In genomic region chr10:52883996-52884871, GRCh38 we compare ENCODE assay signal across 8 cellular contexts.
DNase-seq lines count a peak whose midpoint lies in the region; ATAC-seq and TF ChIP-seq lines count a peak whose summit lies in the region.

No MANE protein-coding gene starts in this region.

- intact Hi-C loops in Right ventricle myocardium superior (cut with DNase I): no loop called here
- intact Hi-C loops in psoas muscle (cut with DNase I): no loop called here
- intact Hi-C loops in posterior vena cava (cut with DNase I): no loop called here

- H3K4me1 ChIP-seq in psoas muscle: no peaks in the 10 kb centered on the region

- in situ Hi-C loops in GM13976 (cut with MboI; ENCODE audit: low sequenced_read_pairs, unreplicated experiment): no loop called here

- H3K9me3 ChIP-seq in WERI-Rb-1 (ENCODE audit: severe bottlenecking) (no peaks in the 10 kb centered on the region), psoas muscle (no peaks in the 10 kb centered on the region)

- no peak overlapping the region for H3K4me3 ChIP-seq in AG10803 (ENCODE audit: low read length)
- no peak overlapping the region for H3K4me3 ChIP-seq in WERI-Rb-1 (ENCODE audit: low read depth, low read length)
- no peak overlapping the region for H3K4me3 ChIP-seq in psoas muscle

- TF ChIP-seq CTCF in AG10803 (conservative IDR thresholded peaks at IDR 0.05; ENCODE audit: low read length) (peak; percentile 75), GM13976 (IDR thresholded peaks at IDR 0.05; ENCODE audit: borderline replicate concordance, control extremely low read depth, extremely low read depth, insufficient read depth, missing control alignments) (peak; percentile 63), WERI-Rb-1 (IDR thresholded peaks at IDR 0.05; ENCODE audit: low read depth, low read length) (peak; percentile 45), psoas muscle (IDR thresholded peaks at IDR 0.05) (peak; percentile 49)

- no peaks in the 10 kb centered on the region for H3K36me3 ChIP-seq in WERI-Rb-1
- H3K36me3 ChIP-seq in psoas muscle (ENCODE audit: insufficient read depth in 1 of 2, low read depth in 1 of 2): no peaks in the 10 kb centered on the region

- H3K27me3 ChIP-seq in WERI-Rb-1 (ENCODE audit: insufficient read depth, low read depth, severe bottlenecking) (no peaks in the 10 kb centered on the region), psoas muscle (ENCODE audit: insufficient read depth in 3 of 3, low read length in 2 of 3) (no peaks in the 10 kb centered on the region)

- ATAC-seq in HG02610 (IDR thresholded peaks at IDR 0.05; ENCODE audit: unreplicated experiment): peak; percentile 97
- peak; percentile 95 for ATAC-seq in Right ventricle myocardium superior (ENCODE audit: poor library complexity)
- peak in 3 of 4 donors; percentile 59 to 62 (median 62) for ATAC-seq in psoas muscle

- DNase-seq in AG10803 (ENCODE audit: low read depth): peak; percentile 42
- DNase-seq in GM13976 (ENCODE audit: low spot score): peak; percentile 66
- DNase-seq in M059J (ENCODE audit: low read depth): peak; percentile 59
- DNase-seq in WERI-Rb-1: peak; percentile 23
- no peak for DNase-seq in Right ventricle myocardium superior
- no peak for DNase-seq in psoas muscle
- DNase-seq in posterior vena cava (ENCODE audit: low spot score): no peak

- no peak overlapping the region for H3K27ac ChIP-seq in WERI-Rb-1
- no peak overlapping the region for H3K27ac ChIP-seq in psoas muscle

- WGBS in psoas muscle, 3 donors: 35 to 37% (median 35%) methylated on average over 33 of the region's 33 CpGs

Comparison
In these comparisons a context has a peak if more than half of its experiments do, and no peak if none do; other contexts are left out.
1. DNase-seq: peak in AG10803 (single experiment), GM13976 (single experiment), M059J (single experiment) and WERI-Rb-1 (single experiment); none in Right ventricle myocardium superior (single experiment), psoas muscle (0 of 2) and posterior vena cava (single experiment).
2. Peak in every context shown above with its lines, with median percentiles within 50 percentile points of each other: CTCF ChIP-seq and ATAC-seq.